In genomic region chr1:67650061-67650460, GRCh38 we compare ENCODE assay signal across 22 cellular contexts.
"Had no signal": no experiment of that assay in that cellular context is flagged by ENCODE, and none has a peak within 500 bp of the region (broad histone marks: within the 10 kb centered on the region; RNA-seq: fewer than 3 reads in every experiment).

No MANE protein-coding gene starts in this region.

- H3K36me3 ChIP-seq: heart left ventricle, pancreas, right atrium auricular region, tibial artery had no signal

- H3K27me3 Mint-ChIP-seq: activated naive CD8-positive, alpha-beta T cell treated with anti-CD3 and anti-CD28 coated beads for 36 hours had no signal

- H3K36me3 Mint-ChIP-seq: activated naive CD8-positive, alpha-beta T cell treated with anti-CD3 and anti-CD28 coated beads for 36 hours had no signal

- H3K4me3 Mint-ChIP-seq: activated naive CD8-positive, alpha-beta T cell treated with anti-CD3 and anti-CD28 coated beads for 36 hours; nephron; stimulated activated naive CD8-positive, alpha-beta T cell treated with anti-CD3 and anti-CD28 coated beads, Interleukin-15, Interleukin-2, amounts not matched to agents 100 ng/mL and 50 ng/mL, for 24 hours had no signal

- DNase-seq: activated CD4-positive, alpha-beta T cell treated with anti-CD3 and anti-CD28 coated beads for 4 hours; activated CD4-positive, alpha-beta T cell treated with anti-CD3 and anti-CD28 coated beads, Interleukin-2, amount 50 U/mL, for 48 hours; activated CD4-positive, CD25-positive, alpha-beta regulatory T cell; activated CD8-positive, alpha-beta memory T cell treated with anti-CD3 and anti-CD28 coated beads, Interleukin-2, amount 50 U/mL, for 48 hours; activated naive CD4-positive, alpha-beta T cell treated with Interleukin-2 at 50 U/mL for 16 hours; activated naive CD8-positive, alpha-beta T cell treated with anti-CD3 and anti-CD28 coated beads for 36 hours; activated T-cell treated with anti-CD3 and anti-CD28 coated beads, Interleukin-2, amount 50 U/mL, for 48 hours; central memory CD4-positive, alpha-beta T cell; dermis blood vessel endothelial cell; effector CD8-positive, alpha-beta T cell; erythroblast; heart left ventricle; islet precursor cell; left cardiac atrium; pancreas; psoas muscle; stimulated activated CD4-positive, alpha-beta T cell treated with anti-CD3 and anti-CD28 coated beads, Interleukin-4, amount 100 ng/mL, for 4 hours; T1000; tibial artery had no signal

- H3K4me1 Mint-ChIP-seq: nephron had no signal

- H3K27ac ChIP-seq: heart left ventricle, pancreas, psoas muscle, right atrium auricular region, tibial artery had no signal

- H3K27me3 ChIP-seq: heart left ventricle, pancreas, right atrium auricular region, tibial artery had no signal

- H3K9me3 ChIP-seq: heart left ventricle, pancreas, psoas muscle, right atrium auricular region, tibial artery had no signal

- H3K9me3 Mint-ChIP-seq: activated naive CD8-positive, alpha-beta T cell treated with anti-CD3 and anti-CD28 coated beads for 36 hours; nephron; stimulated activated naive CD8-positive, alpha-beta T cell treated with anti-CD3 and anti-CD28 coated beads, Interleukin-15, Interleukin-2, amounts not matched to agents 100 ng/mL and 50 ng/mL, for 24 hours had no signal

- H3K4me3 ChIP-seq: heart left ventricle, pancreas, psoas muscle, right atrium auricular region, tibial artery had no signal

- H3K27ac Mint-ChIP-seq: activated naive CD8-positive, alpha-beta T cell treated with anti-CD3 and anti-CD28 coated beads for 36 hours; nephron; stimulated activated naive CD8-positive, alpha-beta T cell treated with anti-CD3 and anti-CD28 coated beads, Interleukin-15, Interleukin-2, amounts not matched to agents 100 ng/mL and 50 ng/mL, for 24 hours had no signal
